23 cellular contexts compared by ENCODE assay signal in the genomic region with DNA sequence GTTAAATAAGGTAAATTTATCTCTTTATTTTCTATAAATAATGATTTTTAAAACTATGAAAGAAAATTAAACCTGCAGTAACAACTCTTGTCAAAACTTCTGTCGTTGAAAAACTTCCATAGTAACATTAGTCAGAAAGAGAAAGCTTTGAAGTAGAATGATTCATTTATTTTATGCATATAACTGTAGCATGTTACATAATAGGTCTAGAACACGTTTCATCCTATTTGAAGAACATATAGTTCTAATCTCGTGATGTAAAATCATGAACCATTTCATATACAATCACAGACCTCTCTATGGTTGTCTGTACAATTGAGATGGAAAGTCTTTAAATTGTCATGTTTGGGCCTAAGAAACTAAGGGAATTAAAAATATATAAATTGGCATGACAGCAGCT.
DNase-seq lines count a peak whose midpoint lies in the region; ATAC-seq and TF ChIP-seq lines count a peak whose summit lies in the region.
"Had no signal": no experiment of that assay in that cellular context is flagged by ENCODE, and none has a peak within 500 bp of the region (broad histone marks: within the 10 kb centered on the region; RNA-seq: fewer than 3 reads in every experiment).

No MANE protein-coding gene starts in this region.

- ATAC-seq in RWPE2 (ENCODE audit: low read depth) = peak; percentile 54; the same call in 2 of the 3 replicates
- no peak for ATAC-seq in foreskin keratinocyte
- ATAC-seq in HG02763 (IDR thresholded peaks at IDR 0.05; ENCODE audit: unreplicated experiment) = no peak
- ATAC-seq in HG03039 (IDR thresholded peaks at IDR 0.05; ENCODE audit: unreplicated experiment) = no peak
- ATAC-seq: A549, GM12878, HCT116 had no signal

- H3K27me3 ChIP-seq in RWPE2 (ENCODE audit: insufficient read depth, poor library complexity, severe bottlenecking) = no peaks in the 10 kb centered on the region
- H3K27me3 ChIP-seq in foreskin keratinocyte = no peaks in the 10 kb centered on the region
- H3K27me3 ChIP-seq: BE2C; BLaER1 treated with 17β-estradiol and CSF1 and Interleukin-3, amounts not matched to agents 10 nM and 100 nM had no signal

- H3K4me1 ChIP-seq in RWPE2 (ENCODE audit: insufficient read depth, poor library complexity, severe bottlenecking) (no peaks in the 10 kb centered on the region), foreskin keratinocyte (no peaks in the 10 kb centered on the region)
- H3K4me1 ChIP-seq: A549, BE2C had no signal

- H3K36me3 ChIP-seq in RWPE2 (ENCODE audit: low read depth) = no peaks in the 10 kb centered on the region
- H3K36me3 ChIP-seq: BE2C; BLaER1 treated with 17β-estradiol and CSF1 and Interleukin-3, amounts not matched to agents 10 nM and 100 nM had no signal

- TF ChIP-seq CTCF in RWPE2 (IDR thresholded peaks at IDR 0.05; ENCODE audit: poor library complexity, severe bottlenecking) (no peak), foreskin keratinocyte (conservative IDR thresholded peaks at IDR 0.05) (no peak)

- H3K27ac ChIP-seq in RWPE2 (ENCODE audit: poor library complexity, severe bottlenecking) = no peak overlapping the region
- H3K27ac ChIP-seq in foreskin keratinocyte = no peak overlapping the region
- H3K27ac ChIP-seq: A549; BLaER1 treated with 17β-estradiol and CSF1 and Interleukin-3, amounts not matched to agents 10 nM and 100 nM; GM23248 had no signal

- DNase-seq in NOMO-1 treated with DMSO at 0.1 percent for 48 hours (lab: John Stamatoyannopoulos, UW; ENCODE audit: unreplicated experiment) (peak; percentile 23), NOMO-1 treated with dmso at 0.1 percent for 144 hours (lab: John Stamatoyannopoulos, UW; ENCODE audit: unreplicated experiment) (no peak), RWPE2 (ENCODE audit: low spot score) (no peak), foreskin keratinocyte (peak; percentile 18 to 46), NCI-H526 treated with DMSO at 0.1 percent for 48 hours (lab: John Stamatoyannopoulos, UW) (no peak)
- DNase-seq: 8988T; ACHN; AML-193; BE2C; CD4-positive, alpha-beta T cell; CD8-positive, alpha-beta memory T cell; DMS 273 treated with DMSO at 0.1 percent for 48 hours; DMS79; EL; GDM1; GM23248; H9 had no signal

- no peaks in the 10 kb centered on the region for H3K9me3 ChIP-seq in RWPE2 (ENCODE audit: severe bottlenecking)
- H3K9me3 ChIP-seq: A549, BE2C had no signal

- H3K4me3 ChIP-seq in RWPE2 (ENCODE audit: severe bottlenecking) = no peak overlapping the region
- H3K4me3 ChIP-seq: A549; BLaER1 treated with 17β-estradiol and CSF1 and Interleukin-3, amounts not matched to agents 10 nM and 100 nM; GM12878; GM23248 had no signal

Comparison
In these comparisons a context has a peak if more than half of its experiments do, and no peak if none do; other contexts are left out.
1. DNase-seq: peak in NOMO-1 treated with DMSO at 0.1 percent for 48 hours (single experiment) and foreskin keratinocyte (2 of 2); none in NOMO-1 treated with dmso at 0.1 percent for 144 hours (single experiment), RWPE2 (single experiment) and NCI-H526 treated with DMSO at 0.1 percent for 48 hours (single experiment).